In genomic region chr9:126468141-126468825, GRCh38 we compare ENCODE assay signal across 21 cellular contexts.
DNase-seq lines count a peak whose midpoint lies in the region; ATAC-seq and TF ChIP-seq lines count a peak whose summit lies in the region.
"Had no signal": no experiment of that assay in that cellular context is flagged by ENCODE, and none has a peak within 500 bp of the region (broad histone marks: within the 10 kb centered on the region; RNA-seq: fewer than 3 reads in every experiment).

No MANE protein-coding gene starts in this region.

- H3K4me3 ChIP-seq in suprapubic skin (no peak overlapping the region), left ventricle myocardium inferior (no peak overlapping the region)
- H3K4me3 ChIP-seq: A549, breast epithelium, heart right ventricle, left lung, Peyer's patch had no signal

- peaks cover 37% of the 10 kb centered on the region for H3K36me3 Mint-ChIP-seq in activated CD8-positive, alpha-beta memory T cell treated with anti-CD3 and anti-CD28 coated beads, Interleukin-2, amount 10 ng/mL, durations not matched to agents 7 days and 5 days
- H3K36me3 Mint-ChIP-seq in T-cell = no peaks in the 10 kb centered on the region
- H3K36me3 Mint-ChIP-seq in naive B cell = no peaks in the 10 kb centered on the region

- H3K9me3 ChIP-seq in suprapubic skin = no peaks in the 10 kb centered on the region
- no peaks in the 10 kb centered on the region for H3K9me3 ChIP-seq in left ventricle myocardium inferior (replicated peaks)
- H3K9me3 ChIP-seq: A549, breast epithelium, heart right ventricle, left lung, Peyer's patch had no signal

- POLR2A ChIA-PET in T-cell (lab: Charles Lee) = interaction anchor here in 1 of 2 donors (0.5 kb wide), 1 partner anchor 536 kb away, joined by 3 read pairs; no protein-coding TSS in a partner anchor

- no peak for DNase-seq in activated CD8-positive, alpha-beta memory T cell treated with anti-CD3 and anti-CD28 coated beads, Interleukin-2, amount 10 ng/mL, durations not matched to agents 7 days and 5 days
- no peak for DNase-seq in activated CD8-positive, alpha-beta memory T cell treated with anti-CD3 and anti-CD28 coated beads, Interleukin-2, amount 50 U/mL, for 4 hours
- no peak for DNase-seq in T-cell
- no peak for DNase-seq in naive B cell
- peak; percentile 86 to 89 for DNase-seq in suprapubic skin (ENCODE audit: low spot score in 2 of 2)
- DNase-seq in left ventricle myocardium inferior = no peak
- DNase-seq: activated CD4-positive, CD25-positive, alpha-beta regulatory T cell; activated T-cell treated with anti-CD3 and anti-CD28 coated beads, Interleukin-2, amount 50 U/mL, for 48 hours; DMS153; GF-D8; GOT3; heart right ventricle; KG1; NCI-H1930; T-helper 9 cell had no signal

- intact Hi-C loops in left ventricle myocardium inferior (cut with micrococcal nuclease) = no loop called here

- no peak for TF ChIP-seq EP300 in suprapubic skin (IDR thresholded peaks at IDR 0.05)

- no peak overlapping the region for H3K4me3 Mint-ChIP-seq in activated CD8-positive, alpha-beta memory T cell treated with anti-CD3 and anti-CD28 coated beads, Interleukin-2, amount 10 ng/mL, durations not matched to agents 7 days and 5 days
- H3K4me3 Mint-ChIP-seq in T-cell (no peak overlapping the region), naive B cell (peak overlapping the region in 4 of 8 donors; percentile 26 to 81 (median 46))

- H3K36me3 ChIP-seq in suprapubic skin (no peaks in the 10 kb centered on the region), left ventricle myocardium inferior (peaks cover 5% of the 10 kb centered on the region)
- H3K36me3 ChIP-seq: breast epithelium, left lung, Peyer's patch had no signal

- H3K27me3 ChIP-seq in suprapubic skin (no peaks in the 10 kb centered on the region), left ventricle myocardium inferior (ENCODE audit: low read depth) (no peaks in the 10 kb centered on the region)
- H3K27me3 ChIP-seq: breast epithelium, heart right ventricle, left lung, Peyer's patch had no signal

- H3K27me3 Mint-ChIP-seq in activated CD8-positive, alpha-beta memory T cell treated with anti-CD3 and anti-CD28 coated beads, Interleukin-2, amount 10 ng/mL, durations not matched to agents 7 days and 5 days = peaks cover 3% of the 10 kb centered on the region
- no peaks in the 10 kb centered on the region for H3K27me3 Mint-ChIP-seq in T-cell
- H3K27me3 Mint-ChIP-seq in naive B cell = no peaks in the 10 kb centered on the region

- H3K4me1 ChIP-seq in suprapubic skin (peaks cover 53% of the 10 kb centered on the region), left ventricle myocardium inferior (peaks cover 4% of the 10 kb centered on the region)
- H3K4me1 ChIP-seq: breast epithelium had no signal

- 75% methylated on average over 14 of the region's 14 CpGs for WGBS in suprapubic skin

- no peak for ATAC-seq in activated CD8-positive, alpha-beta memory T cell treated with anti-CD3 and anti-CD28 coated beads, Interleukin-2, amount 10 ng/mL, durations not matched to agents 7 days and 5 days
- no peak for ATAC-seq in T-cell (replicated peaks in 1 of 4)
- no peak for ATAC-seq in naive B cell (ENCODE audit: low read depth in 2 of 2)
- ATAC-seq in GM21825 (IDR thresholded peaks at IDR 0.05; ENCODE audit: unreplicated experiment) = no peak
- no peak for ATAC-seq in HG03442 (IDR thresholded peaks at IDR 0.05; ENCODE audit: unreplicated experiment)
- ATAC-seq: A549, left lung had no signal

- H3K9me3 Mint-ChIP-seq in activated CD8-positive, alpha-beta memory T cell treated with anti-CD3 and anti-CD28 coated beads, Interleukin-2, amount 10 ng/mL, durations not matched to agents 7 days and 5 days (ENCODE audit: low read depth) = no peaks in the 10 kb centered on the region
- H3K9me3 Mint-ChIP-seq in T-cell (no peaks in the 10 kb centered on the region), naive B cell (no peaks in the 10 kb centered on the region)

- H3K27ac Mint-ChIP-seq in activated CD8-positive, alpha-beta memory T cell treated with anti-CD3 and anti-CD28 coated beads, Interleukin-2, amount 10 ng/mL, durations not matched to agents 7 days and 5 days = peak overlapping the region; percentile 92
- H3K27ac Mint-ChIP-seq in T-cell (peak overlapping the region; percentile 86 to 89), naive B cell (peak overlapping the region in 4 of 6 donors; percentile 31 to 93 (median 62))

- H3K4me1 Mint-ChIP-seq in activated CD8-positive, alpha-beta memory T cell treated with anti-CD3 and anti-CD28 coated beads, Interleukin-2, amount 10 ng/mL, durations not matched to agents 7 days and 5 days = peaks cover 68% of the 10 kb centered on the region
- H3K4me1 Mint-ChIP-seq in T-cell (peaks cover 62 to 65% (median 62%) of the 10 kb centered on the region in 3 donors), naive B cell (peaks cover 39 to 60% (median 54%) of the 10 kb centered on the region in 3 donors)

- CTCF ChIA-PET in activated CD8-positive, alpha-beta memory T cell treated with anti-CD3 and anti-CD28 coated beads, Interleukin-2, amount 10 ng/mL, durations not matched to agents 7 days and 5 days (lab: Charles Lee) = interaction anchor here (0.7 to 6.4 kb wide), 6 partner anchors 17 to 71 kb away, joined by 3 to 62 read pairs (median 4); no protein-coding TSS in a partner anchor
- CTCF ChIA-PET in T-cell (lab: Charles Lee) = no interaction called here

- no peak for TF ChIP-seq POLR2A in suprapubic skin (IDR thresholded peaks at IDR 0.05)

- H3K27ac ChIP-seq in suprapubic skin = peak overlapping the region; percentile 83
- no peak overlapping the region for H3K27ac ChIP-seq in left ventricle myocardium inferior (replicated peaks)
- H3K27ac ChIP-seq: A549, breast epithelium had no signal

- TF ChIP-seq CTCF in suprapubic skin (IDR thresholded peaks at IDR 0.05) = no peak
- TF ChIP-seq CTCF in left ventricle myocardium inferior (IDR thresholded peaks at IDR 0.05; ENCODE audit: borderline replicate concordance) = no peak

Comparison
In these comparisons a context has a peak if more than half of its experiments do, and no peak if none do; other contexts are left out.
1. DNase-seq: peak in suprapubic skin (2 of 2); none in activated CD8-positive, alpha-beta memory T cell treated with anti-CD3 and anti-CD28 coated beads, Interleukin-2, amount 10 ng/mL, durations not matched to agents 7 days and 5 days (single experiment), activated CD8-positive, alpha-beta memory T cell treated with anti-CD3 and anti-CD28 coated beads, Interleukin-2, amount 50 U/mL, for 4 hours (single experiment), T-cell (0 of 34), naive B cell (single experiment) and left ventricle myocardium inferior (single experiment).
2. Peak in every context shown above with its lines, with median percentiles within 50 percentile points of each other: H3K27ac Mint-ChIP-seq.